8 cellular contexts compared by ENCODE assay signal in genomic region chr13:27353166-27353583, GRCh38.
DNase-seq lines count a peak whose midpoint lies in the region; ATAC-seq and TF ChIP-seq lines count a peak whose summit lies in the region.

No MANE protein-coding gene starts in this region.

- H3K4me3 Mint-ChIP-seq in activated CD8-positive, alpha-beta T cell treated with anti-CD3 and anti-CD28 coated beads for 36 hours: no peak overlapping the region

- H3K9ac ChIP-seq in mucosa of rectum (ENCODE audit: low read depth in 1 of 2, low read length in 2 of 2): peak overlapping the region; percentile 47 to 54

- no peak for TF ChIP-seq CTCF in activated CD8-positive, alpha-beta T cell treated with anti-CD3 and anti-CD28 coated beads for 36 hours (IDR thresholded peaks at IDR 0.05)
- TF ChIP-seq CTCF in adrenal gland (IDR thresholded peaks at IDR 0.05): no peak

- no peaks in the 10 kb centered on the region for H3K36me3 ChIP-seq in mucosa of rectum (ENCODE audit: control insufficient read depth in 2 of 2, insufficient read depth in 2 of 2, low read length in 2 of 2)
- H3K36me3 ChIP-seq in adrenal gland (replicated peaks in 1 of 2): no peaks in the 10 kb centered on the region

- H3K4me3 ChIP-seq in mucosa of rectum (ENCODE audit: low read length in 2 of 2) (peak overlapping the region; percentile 55 to 65), adrenal gland (no peak overlapping the region)

- H3K27me3 ChIP-seq in mucosa of rectum (ENCODE audit: control insufficient read depth in 2 of 2, insufficient read depth in 2 of 2, low read length in 2 of 2) (no peaks in the 10 kb centered on the region), adrenal gland (peaks cover 8% of the 10 kb centered on the region)

- H3K9me3 Mint-ChIP-seq in activated CD8-positive, alpha-beta T cell treated with anti-CD3 and anti-CD28 coated beads for 36 hours: no peaks in the 10 kb centered on the region

- POLR2A ChIA-PET in activated CD8-positive, alpha-beta T cell treated with anti-CD3 and anti-CD28 coated beads for 36 hours (lab: Charles Lee): interaction anchor here (0.8 kb wide), 1 partner anchor 67 kb away, joined by 3 read pairs; no protein-coding TSS in a partner anchor

- no peaks in the 10 kb centered on the region for H3K36me3 Mint-ChIP-seq in activated CD8-positive, alpha-beta T cell treated with anti-CD3 and anti-CD28 coated beads for 36 hours (ENCODE audit: low read depth)

- intact Hi-C loops in activated CD8-positive, alpha-beta T cell treated with anti-CD3 and anti-CD28 coated beads for 36 hours (cut with micrococcal nuclease): no loop called here
- intact Hi-C loops in adrenal gland (cut with DNase I): no loop called here

- CTCF ChIA-PET in activated CD8-positive, alpha-beta T cell treated with anti-CD3 and anti-CD28 coated beads for 36 hours (lab: Charles Lee): interaction anchor here (0.9 to 4.4 kb wide), 7 partner anchors 9 to 477 kb away, joined by 3 to 24 read pairs (median 5); no protein-coding TSS in a partner anchor

- peak; percentile 99 for ATAC-seq in GM19351 (IDR thresholded peaks at IDR 0.05; ENCODE audit: unreplicated experiment)
- peak; percentile 97 for ATAC-seq in HG03175 (IDR thresholded peaks at IDR 0.05; ENCODE audit: unreplicated experiment)
- peak; percentile 91 for ATAC-seq in activated CD8-positive, alpha-beta T cell treated with anti-CD3 and anti-CD28 coated beads for 36 hours

- H3K4me1 ChIP-seq in mucosa of rectum (ENCODE audit: control insufficient read depth in 2 of 2, insufficient read depth in 2 of 2, low read length in 2 of 2): peaks cover 0 to 4% of the 10 kb centered on the region in 2 donors
- H3K4me1 ChIP-seq in adrenal gland (replicated peaks in 1 of 2): no peaks in the 10 kb centered on the region

- no peak overlapping the region for H3K27ac Mint-ChIP-seq in activated CD8-positive, alpha-beta T cell treated with anti-CD3 and anti-CD28 coated beads for 36 hours

- 66 to 74% (median 68%) methylated on average over 9 of the region's 9 CpGs for WGBS in adrenal gland, 4 donors

- TF ChIP-seq POLR2A in adrenal gland (IDR thresholded peaks at IDR 0.05): no peak

- H3K27ac ChIP-seq in mucosa of rectum (ENCODE audit: low read depth in 2 of 2, low read length in 2 of 2): peak overlapping the region; percentile 5 to 66
- no peak overlapping the region for H3K27ac ChIP-seq in adrenal gland

- DNase-seq in COLO829 (ENCODE audit: low spot score) (peak; percentile 57), adrenal gland (no peak), NCI-H526 treated with DMSO at 0.1 percent for 48 hours (lab: John Stamatoyannopoulos, UW) (no peak), NCI-H1436 (lab: John Stamatoyannopoulos, UW) (no peak)
- DNase-seq in activated CD8-positive, alpha-beta T cell treated with anti-CD3 and anti-CD28 coated beads for 36 hours: peak; percentile 55

- peaks cover 10% of the 10 kb centered on the region for H3K4me1 Mint-ChIP-seq in activated CD8-positive, alpha-beta T cell treated with anti-CD3 and anti-CD28 coated beads for 36 hours (ENCODE audit: low read depth)

- H3K9me3 ChIP-seq in mucosa of rectum (ENCODE audit: control insufficient read depth in 2 of 2, low read length in 2 of 2) (no peaks in the 10 kb centered on the region), adrenal gland (replicated peaks in 1 of 3) (no peaks in the 10 kb centered on the region)

- no peaks in the 10 kb centered on the region for H3K27me3 Mint-ChIP-seq in activated CD8-positive, alpha-beta T cell treated with anti-CD3 and anti-CD28 coated beads for 36 hours

Comparison
In these comparisons a context has a peak if more than half of its experiments do, and no peak if none do; other contexts are left out.
1. DNase-seq: peak in COLO829 (single experiment) and activated CD8-positive, alpha-beta T cell treated with anti-CD3 and anti-CD28 coated beads for 36 hours (single experiment); none in adrenal gland (0 of 7), NCI-H526 treated with DMSO at 0.1 percent for 48 hours (single experiment) and NCI-H1436 (single experiment).
2. H3K27ac ChIP-seq: peak in mucosa of rectum (2 of 2); none in adrenal gland (0 of 5).
3. H3K4me3 ChIP-seq: peak in mucosa of rectum (2 of 2); none in adrenal gland (0 of 4).
4. Peak in every context shown above with its lines, with median percentiles within 50 percentile points of each other: ATAC-seq.